ENCODE assay signal across 9 cellular contexts in genomic region chrX:154040307-154040756, GRCh38. TPM values are rescaled to one million over a fixed set of nuclear protein-coding genes. Genes with fewer than 3 reads are reported as not detected.
DNase-seq lines count a peak whose midpoint lies in the region; TF ChIP-seq lines count a peak whose summit lies in the region.
"Had no signal": no experiment of that assay in that cellular context is flagged by ENCODE, and none has a peak within 500 bp of the region (broad histone marks: within the 10 kb centered on the region; RNA-seq: fewer than 3 reads in every experiment).

No MANE protein-coding gene starts in this region.

- no peak overlapping the region for H3K4me3 ChIP-seq in stomach

- H3K4me3 Mint-ChIP-seq in activated CD4-positive, alpha-beta memory T cell treated with anti-CD3 and anti-CD28 coated beads for 36 hours = no peak overlapping the region
- H3K4me3 Mint-ChIP-seq in activated CD4-positive, alpha-beta memory T cell treated with anti-CD3 and anti-CD28 coated beads, Interleukin-2, amount 10 ng/mL, durations not matched to agents 7 days and 5 days = no peak overlapping the region
- H3K4me3 Mint-ChIP-seq in activated T-helper 1 cell treated with anti-CD3 and anti-CD28 coated beads, Interleukin-12 subunit alpha, Interleukin-12 subunit beta, Interleukin-2, Interleukin-4 antibody, amounts not matched to agents 30 ng/mL and 10 ng/mL and 1 ng/mL, durations not matched to agents 14 hours and 24 hours and 36 hours = no peak overlapping the region
- no peak overlapping the region for H3K4me3 Mint-ChIP-seq in glutamatergic neuron (ENCODE audit: unreplicated experiment)
- H3K4me3 Mint-ChIP-seq: T-helper 1 cell treated with Interleukin-12 subunit alpha and Interleukin-12 subunit beta and Interleukin-4 antibody, amounts not matched to agents 30 μg/mL and 1 μg/mL, for 36 hours had no signal

- H3K27me3 ChIP-seq in stomach = no peaks in the 10 kb centered on the region

- no peak for DNase-seq in activated CD4-positive, alpha-beta memory T cell treated with anti-CD3 and anti-CD28 coated beads for 36 hours
- DNase-seq in activated CD4-positive, alpha-beta memory T cell treated with anti-CD3 and anti-CD28 coated beads, Interleukin-2, amount 10 ng/mL, durations not matched to agents 7 days and 5 days = no peak
- DNase-seq in activated T-helper 1 cell treated with anti-CD3 and anti-CD28 coated beads, Interleukin-12 subunit alpha, Interleukin-12 subunit beta, Interleukin-2, Interleukin-4 antibody, amounts not matched to agents 30 ng/mL and 10 ng/mL and 1 ng/mL, durations not matched to agents 14 hours and 24 hours and 36 hours (ENCODE audit: low spot score) = no peak
- DNase-seq in glutamatergic neuron = no peak
- DNase-seq in stomach = no peak
- no peak for DNase-seq in SHP77 (lab: John Stamatoyannopoulos, UW)
- DNase-seq in RKO (ENCODE audit: low spot score) = no peak
- DNase-seq in DMS 273 (lab: John Stamatoyannopoulos, UW; ENCODE audit: unreplicated experiment) = no peak

- peak overlapping the region in 4 of 5 donors; percentile 54 to 76 (median 60) for H3K27ac ChIP-seq in stomach

- peaks cover 0 to 12% (median 0%) of the 10 kb centered on the region in 4 donors for H3K36me3 ChIP-seq in stomach

- TF ChIP-seq EP300 in stomach (IDR thresholded peaks at IDR 0.05) = no peak

- intact Hi-C loops in activated CD4-positive, alpha-beta memory T cell treated with anti-CD3 and anti-CD28 coated beads for 36 hours (cut with micrococcal nuclease) = no loop called here
- intact Hi-C loops in activated T-helper 1 cell treated with anti-CD3 and anti-CD28 coated beads, Interleukin-12 subunit alpha, Interleukin-12 subunit beta, Interleukin-2, Interleukin-4 antibody, amounts not matched to agents 30 ng/mL and 10 ng/mL and 1 ng/mL, durations not matched to agents 14 hours and 24 hours and 36 hours (cut with micrococcal nuclease) = no loop called here
- intact Hi-C loops in stomach (cut with DNase I; ENCODE audit: low total_unique reads) = no loop called here

- no peak for TF ChIP-seq POLR2A in stomach (IDR thresholded peaks at IDR 0.05)

- H3K36me3 Mint-ChIP-seq in activated CD4-positive, alpha-beta memory T cell treated with anti-CD3 and anti-CD28 coated beads for 36 hours = peaks cover 4% of the 10 kb centered on the region
- H3K36me3 Mint-ChIP-seq in activated CD4-positive, alpha-beta memory T cell treated with anti-CD3 and anti-CD28 coated beads, Interleukin-2, amount 10 ng/mL, durations not matched to agents 7 days and 5 days (ENCODE audit: low read depth) = peaks cover 28% of the 10 kb centered on the region
- H3K36me3 Mint-ChIP-seq in activated T-helper 1 cell treated with anti-CD3 and anti-CD28 coated beads, Interleukin-12 subunit alpha, Interleukin-12 subunit beta, Interleukin-2, Interleukin-4 antibody, amounts not matched to agents 30 ng/mL and 10 ng/mL and 1 ng/mL, durations not matched to agents 14 hours and 24 hours and 36 hours (ENCODE audit: low read depth) = peaks cover 5% of the 10 kb centered on the region
- H3K36me3 Mint-ChIP-seq in glutamatergic neuron (ENCODE audit: unreplicated experiment) = no peaks in the 10 kb centered on the region

- POLR2A ChIA-PET in activated CD4-positive, alpha-beta memory T cell treated with anti-CD3 and anti-CD28 coated beads for 36 hours (lab: Charles Lee) = no interaction called here
- POLR2A ChIA-PET in activated CD4-positive, alpha-beta memory T cell treated with anti-CD3 and anti-CD28 coated beads, Interleukin-2, amount 10 ng/mL, durations not matched to agents 7 days and 5 days (lab: Charles Lee) = interaction anchor here (1.1 to 1.9 kb wide), 2 partner anchors 20 to 26 kb away, joined by 3 to 5 read pairs; no protein-coding TSS in a partner anchor

- H3K4me1 ChIP-seq in stomach = peaks cover 0 to 57% (median 25%) of the 10 kb centered on the region in 4 donors

- H3K4me1 Mint-ChIP-seq in activated CD4-positive, alpha-beta memory T cell treated with anti-CD3 and anti-CD28 coated beads for 36 hours (ENCODE audit: low read depth) = peaks cover 46% of the 10 kb centered on the region
- peaks cover 35% of the 10 kb centered on the region for H3K4me1 Mint-ChIP-seq in activated CD4-positive, alpha-beta memory T cell treated with anti-CD3 and anti-CD28 coated beads, Interleukin-2, amount 10 ng/mL, durations not matched to agents 7 days and 5 days
- H3K4me1 Mint-ChIP-seq in activated T-helper 1 cell treated with anti-CD3 and anti-CD28 coated beads, Interleukin-12 subunit alpha, Interleukin-12 subunit beta, Interleukin-2, Interleukin-4 antibody, amounts not matched to agents 30 ng/mL and 10 ng/mL and 1 ng/mL, durations not matched to agents 14 hours and 24 hours and 36 hours (ENCODE audit: low read depth) = peaks cover 19% of the 10 kb centered on the region
- peaks cover 10% of the 10 kb centered on the region for H3K4me1 Mint-ChIP-seq in glutamatergic neuron (ENCODE audit: low read depth, unreplicated experiment)

- 35 to 52% (median 46%) methylated on average over 7 of the region's 7 CpGs for WGBS in stomach, 5 donors

- CTCF ChIA-PET in activated CD4-positive, alpha-beta memory T cell treated with anti-CD3 and anti-CD28 coated beads for 36 hours (lab: Charles Lee) = interaction anchor here (0.7 to 1.6 kb wide), 3 partner anchors 11 to 27 kb away, joined by 3 to 8 read pairs (median 4); no protein-coding TSS in a partner anchor
- CTCF ChIA-PET in activated CD4-positive, alpha-beta memory T cell treated with anti-CD3 and anti-CD28 coated beads, Interleukin-2, amount 10 ng/mL, durations not matched to agents 7 days and 5 days (lab: Charles Lee) = interaction anchor here (1.7 kb wide), 1 partner anchor 12 kb away, joined by 4 read pairs; no protein-coding TSS in a partner anchor

- TF ChIP-seq CTCF in glutamatergic neuron (IDR thresholded peaks at IDR 0.05; ENCODE audit: partially characterized antibody, unreplicated experiment) (no peak), stomach (IDR thresholded peaks at IDR 0.05) (no peak)

- H3K9me3 ChIP-seq in stomach = no peaks in the 10 kb centered on the region

- peak overlapping the region; percentile 58 for H3K27ac Mint-ChIP-seq in activated CD4-positive, alpha-beta memory T cell treated with anti-CD3 and anti-CD28 coated beads for 36 hours
- H3K27ac Mint-ChIP-seq in activated CD4-positive, alpha-beta memory T cell treated with anti-CD3 and anti-CD28 coated beads, Interleukin-2, amount 10 ng/mL, durations not matched to agents 7 days and 5 days = no peak overlapping the region
- H3K27ac Mint-ChIP-seq in activated T-helper 1 cell treated with anti-CD3 and anti-CD28 coated beads, Interleukin-12 subunit alpha, Interleukin-12 subunit beta, Interleukin-2, Interleukin-4 antibody, amounts not matched to agents 30 ng/mL and 10 ng/mL and 1 ng/mL, durations not matched to agents 14 hours and 24 hours and 36 hours = peak overlapping the region; percentile 52
- H3K27ac Mint-ChIP-seq in glutamatergic neuron (ENCODE audit: unreplicated experiment) = peak overlapping the region; percentile 38

- H3K9me3 Mint-ChIP-seq in activated CD4-positive, alpha-beta memory T cell treated with anti-CD3 and anti-CD28 coated beads for 36 hours = no peaks in the 10 kb centered on the region
- H3K9me3 Mint-ChIP-seq in activated CD4-positive, alpha-beta memory T cell treated with anti-CD3 and anti-CD28 coated beads, Interleukin-2, amount 10 ng/mL, durations not matched to agents 7 days and 5 days = no peaks in the 10 kb centered on the region
- H3K9me3 Mint-ChIP-seq in activated T-helper 1 cell treated with anti-CD3 and anti-CD28 coated beads, Interleukin-12 subunit alpha, Interleukin-12 subunit beta, Interleukin-2, Interleukin-4 antibody, amounts not matched to agents 30 ng/mL and 10 ng/mL and 1 ng/mL, durations not matched to agents 14 hours and 24 hours and 36 hours = no peaks in the 10 kb centered on the region
- H3K9me3 Mint-ChIP-seq in glutamatergic neuron (ENCODE audit: unreplicated experiment) = no peaks in the 10 kb centered on the region
- H3K9me3 Mint-ChIP-seq: T-helper 1 cell treated with Interleukin-12 subunit alpha and Interleukin-12 subunit beta and Interleukin-4 antibody, amounts not matched to agents 30 μg/mL and 1 μg/mL, for 36 hours had no signal

- no peaks in the 10 kb centered on the region for H3K27me3 Mint-ChIP-seq in activated CD4-positive, alpha-beta memory T cell treated with anti-CD3 and anti-CD28 coated beads for 36 hours
- H3K27me3 Mint-ChIP-seq in activated CD4-positive, alpha-beta memory T cell treated with anti-CD3 and anti-CD28 coated beads, Interleukin-2, amount 10 ng/mL, durations not matched to agents 7 days and 5 days = no peaks in the 10 kb centered on the region
- no peaks in the 10 kb centered on the region for H3K27me3 Mint-ChIP-seq in activated T-helper 1 cell treated with anti-CD3 and anti-CD28 coated beads, Interleukin-12 subunit alpha, Interleukin-12 subunit beta, Interleukin-2, Interleukin-4 antibody, amounts not matched to agents 30 ng/mL and 10 ng/mL and 1 ng/mL, durations not matched to agents 14 hours and 24 hours and 36 hours (ENCODE audit: insufficient read depth)
- H3K27me3 Mint-ChIP-seq in glutamatergic neuron (ENCODE audit: unreplicated experiment) = no peaks in the 10 kb centered on the region

RNA-seq across cellular contexts. Expression of gene IRAK1, which starts 20.6 kb away (rescaled TPM):
- 100 to 1,000 TPM in 1 of 2 experiments, 10 to 100 TPM in 1; 99.6 to 106 TPM for total RNA-seq in activated CD4-positive, alpha-beta memory T cell treated with anti-CD3 and anti-CD28 coated beads for 36 hours
- 100 to 1,000 TPM; 118 to 122 TPM for total RNA-seq in activated CD4-positive, alpha-beta memory T cell treated with anti-CD3 and anti-CD28 coated beads, Interleukin-2, amount 10 ng/mL, durations not matched to agents 7 days and 5 days
- total RNA-seq in activated T-helper 1 cell treated with anti-CD3 and anti-CD28 coated beads, Interleukin-12 subunit alpha, Interleukin-12 subunit beta, Interleukin-2, Interleukin-4 antibody, amounts not matched to agents 30 ng/mL and 10 ng/mL and 1 ng/mL, durations not matched to agents 14 hours and 24 hours and 36 hours = 165 and 172 TPM in 2 replicates
- total RNA-seq in glutamatergic neuron (ENCODE audit: unreplicated experiment) (60.3 TPM), stomach (100 to 1,000 TPM in 2 of 5 donors, 10 to 100 TPM in 3; 25.5 to 211 (median 75.2) TPM)
- polyA plus RNA-seq in stomach = 10 to 100 TPM; 52.1 to 73.9 (median 59.1) TPM

RNA-seq across cellular contexts. Expression of gene MECP2, which starts 57.2 kb away (rescaled TPM):
- total RNA-seq in activated CD4-positive, alpha-beta memory T cell treated with anti-CD3 and anti-CD28 coated beads for 36 hours = 10 to 100 TPM; 50.8 to 51.0 TPM
- total RNA-seq in activated CD4-positive, alpha-beta memory T cell treated with anti-CD3 and anti-CD28 coated beads, Interleukin-2, amount 10 ng/mL, durations not matched to agents 7 days and 5 days = 10 to 100 TPM; 80.7 to 83.0 TPM
- total RNA-seq in activated T-helper 1 cell treated with anti-CD3 and anti-CD28 coated beads, Interleukin-12 subunit alpha, Interleukin-12 subunit beta, Interleukin-2, Interleukin-4 antibody, amounts not matched to agents 30 ng/mL and 10 ng/mL and 1 ng/mL, durations not matched to agents 14 hours and 24 hours and 36 hours = 53.4 and 59.4 TPM in 2 replicates
- total RNA-seq in glutamatergic neuron (ENCODE audit: unreplicated experiment) = 60.0 TPM
- 10 to 100 TPM; 14.5 to 47.9 (median 23.5) TPM for total RNA-seq in stomach
- polyA plus RNA-seq in stomach = 10 to 100 TPM; 10.7 to 14.7 (median 11.0) TPM
